1 cellular context compared by ENCODE assay signal in genomic region chr7:66075590-66076458, GRCh38.
TF ChIP-seq lines count a peak whose summit lies in the region.

Gene ASL, plus strand, starts transcription at chr7:66075819. Its CDS starts 263 bp downstream, at chr7:66076082.

TF ChIP-seq in HepG2, 621 proteins besides CTCF, POLR2A, EP300 and RAD21 (continued from another document and continues in another):
- TF ChIP-seq ZBTB46 (CRISPR knock-in tag; IDR thresholded peaks at IDR 0.05; ENCODE audit: borderline replicate concordance) (no peak), ATM (IDR thresholded peaks at IDR 0.05; ENCODE audit: borderline replicate concordance) (no peak), NCOR1 (IDR thresholded peaks at IDR 0.05; ENCODE audit: borderline replicate concordance, low read length) (no peak), REST (IDR thresholded peaks at IDR 0.05; ENCODE audit: borderline replicate concordance in 1 of 2, low read depth in 1 of 2, low read length in 2 of 2) (peak in 1 of 2 experiments; percentile 68; a peak in 1 of 4 replicates), ZNF816 (CRISPR knock-in tag; IDR thresholded peaks at IDR 0.05; ENCODE audit: borderline replicate concordance) (no peak), E2F2 (CRISPR knock-in tag; IDR thresholded peaks at IDR 0.05; ENCODE audit: borderline replicate concordance) (no peak; the same call in 1 of the 2 replicates), ELF3 (CRISPR knock-in tag; IDR thresholded peaks at IDR 0.05) (no peak), ZNF468 (CRISPR knock-in tag; IDR thresholded peaks at IDR 0.05) (no peak), CCDC6 (CRISPR knock-in tag; IDR thresholded peaks at IDR 0.05) (0 out of 2 replicates have a peak, but pooled peaks have one; percentile 37), TOE1 (CRISPR knock-in tag; IDR thresholded peaks at IDR 0.05) (no peak), ZNF616 (CRISPR knock-in tag; IDR thresholded peaks at IDR 0.05; ENCODE audit: low read depth) (peak; percentile 59; the same call in 1 of the 2 replicates), E2F1 (CRISPR knock-in tag; IDR thresholded peaks at IDR 0.05) (peak; percentile 83), RFXAP (CRISPR knock-in tag; IDR thresholded peaks at IDR 0.05; ENCODE audit: borderline replicate concordance) (peak; percentile 57; the same call in 1 of the 2 replicates), SNRNP70 (IDR thresholded peaks at IDR 0.05; ENCODE audit: low read depth, low read length) (no peak), ZNF234 (CRISPR knock-in tag; conservative IDR thresholded peaks at IDR 0.05) (no peak), TBP (CRISPR knock-in tag; IDR thresholded peaks at IDR 0.05) (no peak), ZNF280D (CRISPR knock-in tag; IDR thresholded peaks at IDR 0.05) (no peak), ZSCAN21 (CRISPR knock-in tag; IDR thresholded peaks at IDR 0.05; ENCODE audit: borderline replicate concordance) (peak; percentile 85; the same call in 1 of the 2 replicates), ZNF292 (CRISPR knock-in tag; IDR thresholded peaks at IDR 0.05; ENCODE audit: borderline replicate concordance, low read depth) (no peak), ZNF101 (CRISPR knock-in tag; IDR thresholded peaks at IDR 0.05; ENCODE audit: borderline replicate concordance, low read depth) (no peak), KLF16 (CRISPR knock-in tag; IDR thresholded peaks at IDR 0.05) (peak in 1 of 2 experiments; percentile 69; a peak in 1 of 4 replicates), IRF9 (CRISPR knock-in tag; IDR thresholded peaks at IDR 0.05; ENCODE audit: borderline replicate concordance) (peak; percentile 70; the same call in 1 of the 2 replicates), NFYB (CRISPR knock-in tag; IDR thresholded peaks at IDR 0.05) (peak; percentile 89), HINFP (CRISPR knock-in tag; IDR thresholded peaks at IDR 0.05; ENCODE audit: low read depth) (no peak), ZBTB2 (CRISPR knock-in tag; IDR thresholded peaks at IDR 0.05; ENCODE audit: low read depth) (no peak), HNF1A (IDR thresholded peaks at IDR 0.05; ENCODE audit: low read depth) (no peak), HNF1A (CRISPR knock-in tag; IDR thresholded peaks at IDR 0.05; ENCODE audit: borderline replicate concordance) (peak; percentile 24; the same call in 1 of the 2 replicates), MTERF4 (CRISPR knock-in tag; IDR thresholded peaks at IDR 0.05) (peak; percentile 89; the same call in 1 of the 2 replicates), ZNF276 (CRISPR knock-in tag; IDR thresholded peaks at IDR 0.05; ENCODE audit: low read depth) (0 out of 2 replicates have a peak, but pooled peaks have one; percentile 13), ZNF777 (CRISPR knock-in tag; IDR thresholded peaks at IDR 0.05) (peak; percentile 70)
